22 cellular contexts compared by ENCODE assay signal in genomic region chr11:6516865-6517264, GRCh38. TPM values are rescaled to one million over a fixed set of nuclear protein-coding genes. Genes with fewer than 3 reads are reported as not detected.
DNase-seq lines count a peak whose midpoint lies in the region; ATAC-seq, FAIRE-seq and TF ChIP-seq lines count a peak whose summit lies in the region.
"Had no signal": no experiment of that assay in that cellular context is flagged by ENCODE, and none has a peak within 500 bp of the region (broad histone marks: within the 10 kb centered on the region; RNA-seq: fewer than 3 reads in every experiment).

No MANE protein-coding gene starts in this region.

- no peaks in the 10 kb centered on the region for H3K9me1 ChIP-seq in endothelial cell of umbilical vein (replicated peaks; ENCODE audit: control insufficient read depth, extremely low read depth, insufficient read depth, low read length)

- ATAC-seq in heart left ventricle (peak in 3 of 4 donors; percentile 51 to 74 (median 62)), left ventricle myocardium superior (peak; percentile 81), Right ventricle myocardium inferior (no peak), GM21529 (IDR thresholded peaks at IDR 0.05; ENCODE audit: unreplicated experiment) (no peak)
- ATAC-seq: CD8-positive, alpha-beta T cell had no signal

- H3K27ac ChIP-seq in heart left ventricle, result no peak overlapping the region
- H3K27ac ChIP-seq in endothelial cell of umbilical vein (ENCODE audit: insufficient read depth, low read depth, low read length), result no peak overlapping the region
- H3K27ac ChIP-seq: BLaER1, C4-2B had no signal

- peaks cover 0 to 75% (median 41%) of the 10 kb centered on the region in 9 donors for H3K36me3 ChIP-seq in heart left ventricle
- no peaks in the 10 kb centered on the region for H3K36me3 ChIP-seq in endothelial cell of umbilical vein (ENCODE audit: control insufficient read depth in 2 of 2, extremely low read depth in 1 of 2, insufficient read depth in 2 of 2, low read length in 2 of 2)
- H3K36me3 ChIP-seq: BE2C had no signal

- H4K20me1 ChIP-seq in endothelial cell of umbilical vein (replicated peaks; ENCODE audit: control insufficient read depth, extremely low read depth, insufficient read depth, low read length), result no peaks in the 10 kb centered on the region
- H4K20me1 ChIP-seq: BLaER1 had no signal

- H3K9me3 ChIP-seq in heart left ventricle (peaks cover 0 to 4% (median 0%) of the 10 kb centered on the region in 12 donors), endothelial cell of umbilical vein (replicated peaks; ENCODE audit: control insufficient read depth, insufficient read depth, low read length) (no peaks in the 10 kb centered on the region)
- H3K9me3 ChIP-seq: BE2C, Caco-2 had no signal

- H3K79me2 ChIP-seq in endothelial cell of umbilical vein (ENCODE audit: control insufficient read depth, insufficient read depth, low read length), result no peaks in the 10 kb centered on the region

- H3K4me3 ChIP-seq in heart left ventricle (no peak overlapping the region), endothelial cell of umbilical vein (replicated peaks in 1 of 3; ENCODE audit: insufficient read depth in 1 of 3, low read depth in 1 of 3, low read length in 3 of 3) (no peak overlapping the region)
- H3K4me3 ChIP-seq: BLaER1 had no signal

- H2AFZ ChIP-seq in endothelial cell of umbilical vein (ENCODE audit: low read depth, low read length), result no peak overlapping the region

- H3K9ac ChIP-seq in endothelial cell of umbilical vein (replicated peaks; ENCODE audit: extremely low read depth, insufficient read depth, low read length), result no peak overlapping the region
- H3K9ac ChIP-seq: BLaER1 had no signal

- no peak for TF ChIP-seq CTCF in heart left ventricle (IDR thresholded peaks at IDR 0.05)
- no peak for TF ChIP-seq CTCF in endothelial cell of umbilical vein (IDR thresholded peaks at IDR 0.05; ENCODE audit: extremely low read depth in 1 of 2, insufficient read depth in 1 of 2, low read depth in 1 of 2, low read length in 2 of 2)

- no TSS peak for BruUV-seq in endothelial cell of umbilical vein (replicated peaks; lab: Mats Ljungman, UMichigan)

- POLR2A ChIA-PET in endothelial cell of umbilical vein (lab: Charles Lee), result no interaction called here

- no peak for DNase-seq in heart left ventricle
- no peak for DNase-seq in cardiac septum (ENCODE audit: low spot score)
- no peak for DNase-seq in left ventricle myocardium superior
- no peak for DNase-seq in Right ventricle myocardium inferior (ENCODE audit: missing footprints)
- no peak for DNase-seq in endothelial cell of umbilical vein (ENCODE audit: low read depth, low spot score)
- DNase-seq in C1 segment of cervical spinal cord (lab: John Stamatoyannopoulos, UW), result no peak
- DNase-seq: 8988T; ACHN; BE2C; Caco-2; Calu3; CD4-positive, alpha-beta T cell; CD8-positive, alpha-beta T cell; DMS79 treated with DMSO at 0.1 percent for 48 hours; GF-D8 had no signal

- H3K27me3 ChIP-seq in heart left ventricle, result no peaks in the 10 kb centered on the region
- no peaks in the 10 kb centered on the region for H3K27me3 ChIP-seq in endothelial cell of umbilical vein (ENCODE audit: control insufficient read depth in 2 of 2, insufficient read depth in 2 of 2, low read length in 2 of 2)
- H3K27me3 ChIP-seq: BE2C, BLaER1 had no signal

- CTCF ChIA-PET in endothelial cell of umbilical vein (lab: Charles Lee), result no interaction called here

- H3K4me1 ChIP-seq in heart left ventricle (peaks cover 0 to 14% (median 0%) of the 10 kb centered on the region in 12 donors), endothelial cell of umbilical vein (ENCODE audit: control insufficient read depth, extremely low read depth, insufficient read depth, low read length) (no peaks in the 10 kb centered on the region)
- H3K4me1 ChIP-seq: BE2C, BLaER1, Caco-2 had no signal

- peak; percentile 48 for FAIRE-seq in endothelial cell of umbilical vein (lab: Jason Lieb, UNC)
- FAIRE-seq: A204.1, D721Med, G401.6, GM12891 had no signal

- dilution Hi-C loops in endothelial cell of umbilical vein (cut with MboI; ENCODE audit: extremely low pct_ligation_motif_present, low sequenced_read_pairs), result no loop called here

- intact Hi-C loops in heart left ventricle (cut with DNase I) (no loop called here), cardiac septum (cut with DNase I) (no loop called here), left ventricle myocardium superior (cut with micrococcal nuclease) (no loop called here), Right ventricle myocardium inferior (cut with DNase I) (no loop called here), endothelial cell of umbilical vein (cut with micrococcal nuclease) (no loop called here)

- no peak overlapping the region for H3K4me2 ChIP-seq in endothelial cell of umbilical vein (ENCODE audit: insufficient read depth, low read length)
- H3K4me2 ChIP-seq: BLaER1 had no signal

- TF ChIP-seq POLR2A in heart left ventricle (IDR thresholded peaks at IDR 0.05) (no peak), endothelial cell of umbilical vein (IDR thresholded peaks at IDR 0.05; ENCODE audit: low read depth, low read length) (no peak)

TF ChIP-seq in endothelial cell of umbilical vein, 7 proteins besides CTCF, POLR2A, EP300 and RAD21 (continues in another document):
- no peak for TF ChIP-seq MAX (IDR thresholded peaks at IDR 0.05; ENCODE audit: insufficient read depth, insufficient read length)
- no peak for TF ChIP-seq EZH2 (IDR thresholded peaks at IDR 0.05; ENCODE audit: borderline replicate concordance, low read depth, low read length, severe bottlenecking)
- no peak for TF ChIP-seq POLR2AphosphoS5 (IDR thresholded peaks at IDR 0.05; ENCODE audit: insufficient read depth, low read depth, low read length)
- no peak for TF ChIP-seq JUN (IDR thresholded peaks at IDR 0.05; ENCODE audit: borderline replicate concordance, insufficient read depth, insufficient read length, low read depth)
- no peak for TF ChIP-seq FOS (IDR thresholded peaks at IDR 0.05; ENCODE audit: borderline replicate concordance, insufficient read depth, low read length)

RNA-seq across cellular contexts. Expression of gene DNHD1, which starts 19.8 kb away (rescaled TPM):
- total RNA-seq in heart left ventricle (1 to 10 TPM; 3.9 to 9.4 (median 5.4) TPM), cardiac septum (8.2 TPM), left ventricle myocardium superior (5.5 TPM), Right ventricle myocardium inferior (3.9 TPM), endothelial cell of umbilical vein (6.5 and 8.6 TPM in 2 replicates)
- polyA plus RNA-seq in heart left ventricle (1 to 10 TPM; 2.2 to 6.0 TPM), endothelial cell of umbilical vein (3.7 and 4.4 TPM in 2 replicates)
- polyA plus RNA-seq in endothelial cell of umbilical vein (2011; cell fraction: cytosol; rRNA removed), result 0.85 and 1.3 TPM in 2 replicates
- 29.1 and 33.8 TPM in 2 replicates for polyA plus RNA-seq in endothelial cell of umbilical vein (2011; cell fraction: nucleus; rRNA removed)
- 3.2 and 4.4 TPM in 2 replicates for polyA plus RNA-seq in endothelial cell of umbilical vein (2012)
- polyA minus RNA-seq in endothelial cell of umbilical vein, result 19.2 and 24.5 TPM in 2 replicates
- polyA minus RNA-seq in endothelial cell of umbilical vein (2011; cell fraction: cytosol; rRNA and poly(A)+ RNA removed), result 6.0 TPM
- polyA minus RNA-seq in endothelial cell of umbilical vein (2011; cell fraction: nucleus; rRNA and poly(A)+ RNA removed), result 18.9 and 23.4 TPM in 2 replicates

RNA-seq across cellular contexts. Expression of gene TIMM10B, which starts 35.6 kb away (rescaled TPM):
- 10 to 100 TPM; 13.2 to 26.9 (median 16.1) TPM for total RNA-seq in heart left ventricle
- 10 to 100 TPM in 1 of 2 donors, 1 to 10 TPM in 1; 9.5 to 24.1 TPM for polyA plus RNA-seq in heart left ventricle
- 21.7 TPM for total RNA-seq in cardiac septum
- 17.9 TPM for total RNA-seq in left ventricle myocardium superior
- total RNA-seq in Right ventricle myocardium inferior, result 14.1 TPM
- 29.2 and 31.3 TPM in 2 replicates for total RNA-seq in endothelial cell of umbilical vein
- polyA plus RNA-seq in endothelial cell of umbilical vein, result 36.5 and 41.8 TPM in 2 replicates
- 27.9 and 34.4 TPM in 2 replicates for polyA plus RNA-seq in endothelial cell of umbilical vein (2011; cell fraction: cytosol; rRNA removed)
- 37.3 and 38.2 TPM in 2 replicates for polyA plus RNA-seq in endothelial cell of umbilical vein (2011; cell fraction: nucleus; rRNA removed)
- 22.2 and 26.3 TPM in 2 replicates for polyA plus RNA-seq in endothelial cell of umbilical vein (2012)
- 27.1 and 43.6 TPM in 2 replicates for polyA minus RNA-seq in endothelial cell of umbilical vein
- 22.1 TPM for polyA minus RNA-seq in endothelial cell of umbilical vein (2011; cell fraction: cytosol; rRNA and poly(A)+ RNA removed)
- polyA minus RNA-seq in endothelial cell of umbilical vein (2011; cell fraction: nucleus; rRNA and poly(A)+ RNA removed), result 48.0 and 51.8 TPM in 2 replicates

RNA-seq across cellular contexts. Expression of gene ARFIP2, which starts 35.7 kb away (rescaled TPM):
- total RNA-seq in heart left ventricle (10 to 100 TPM; 10.7 to 24.9 (median 18.9) TPM), cardiac septum (20.1 TPM), left ventricle myocardium superior (15.2 TPM), Right ventricle myocardium inferior (15.1 TPM), endothelial cell of umbilical vein (46.7 and 48.4 TPM in 2 replicates)
- polyA plus RNA-seq in heart left ventricle (10 to 100 TPM; 14.0 to 36.7 TPM), endothelial cell of umbilical vein (62.9 and 64.6 TPM in 2 replicates)
- polyA plus RNA-seq in endothelial cell of umbilical vein (2011; cell fraction: cytosol; rRNA removed), result 62.8 and 66.9 TPM in 2 replicates
- 182 and 186 TPM in 2 replicates for polyA plus RNA-seq in endothelial cell of umbilical vein (2011; cell fraction: nucleus; rRNA removed)
- polyA plus RNA-seq in endothelial cell of umbilical vein (2012), result 45.9 and 53.9 TPM in 2 replicates
- 69.7 and 72.9 TPM in 2 replicates for polyA minus RNA-seq in endothelial cell of umbilical vein
- 30.1 TPM for polyA minus RNA-seq in endothelial cell of umbilical vein (2011; cell fraction: cytosol; rRNA and poly(A)+ RNA removed)
- polyA minus RNA-seq in endothelial cell of umbilical vein (2011; cell fraction: nucleus; rRNA and poly(A)+ RNA removed), result 44.2 and 61.9 TPM in 2 replicates

RNA-seq across cellular contexts. Expression of gene TRIM3, which starts 43.1 kb away (rescaled TPM):
- 10 to 100 TPM in 6 of 9 donors, 1 to 10 TPM in 3; 7.7 to 18.8 (median 10.4) TPM for total RNA-seq in heart left ventricle
- polyA plus RNA-seq in heart left ventricle, result 10 to 100 TPM in 1 of 2 donors, 1 to 10 TPM in 1; 9.8 to 14.7 TPM
- 11.7 TPM for total RNA-seq in cardiac septum
- total RNA-seq in left ventricle myocardium superior, result 14.4 TPM
- 12.5 TPM for total RNA-seq in Right ventricle myocardium inferior
- 25.6 and 29.2 TPM in 2 replicates for total RNA-seq in endothelial cell of umbilical vein
- 21.8 and 22.2 TPM in 2 replicates for polyA plus RNA-seq in endothelial cell of umbilical vein
- polyA plus RNA-seq in endothelial cell of umbilical vein (2011; cell fraction: cytosol; rRNA removed), result 10.5 and 14.0 TPM in 2 replicates
- polyA plus RNA-seq in endothelial cell of umbilical vein (2011; cell fraction: nucleus; rRNA removed), result 86.5 and 90.7 TPM in 2 replicates
- polyA plus RNA-seq in endothelial cell of umbilical vein (2012), result 20.7 and 23.7 TPM in 2 replicates
- polyA minus RNA-seq in endothelial cell of umbilical vein, result 27.8 and 39.3 TPM in 2 replicates
- 3.0 TPM for polyA minus RNA-seq in endothelial cell of umbilical vein (2011; cell fraction: cytosol; rRNA and poly(A)+ RNA removed)
- polyA minus RNA-seq in endothelial cell of umbilical vein (2011; cell fraction: nucleus; rRNA and poly(A)+ RNA removed), result 23.7 and 34.0 TPM in 2 replicates

Comparison
In these comparisons a context has a peak if more than half of its experiments do, and no peak if none do; other contexts are left out.
1. ATAC-seq: peak in heart left ventricle (3 of 4) and left ventricle myocardium superior (single experiment); none in Right ventricle myocardium inferior (single experiment) and GM21529 (single experiment).